In genomic region chr11:110194211-110194766, GRCh38 we compare ENCODE assay signal across 8 cellular contexts.
DNase-seq lines count a peak whose midpoint lies in the region; ATAC-seq, FAIRE-seq and TF ChIP-seq lines count a peak whose summit lies in the region.
"Not testable (repeated sequence)": the region's sequence is repeated elsewhere in the genome, so short reads cannot be mapped to it uniquely, and the experiment has no call there.

No MANE protein-coding gene starts in this region.

- SMC1A ChIA-PET in GM12878 (lab: Charles Lee; ENCODE audit: uncharacterized antibody, unreplicated experiment) = interaction anchor here (1.2 to 1.6 kb wide), 3 partner anchors 19 to 174 kb away, joined by 3 to 4 read pairs (median 3); no protein-coding TSS in a partner anchor

- H3K9ac ChIP-seq in GM12878 (ENCODE audit: control insufficient read depth, insufficient read depth, low read length) = not testable (repeated sequence)

- H3K79me2 ChIP-seq in ACC112 (ENCODE audit: control insufficient read depth, insufficient read depth, low read length, unreplicated experiment); GM12878 (ENCODE audit: control insufficient read depth, insufficient read depth, low read length): not testable (repeated sequence)

- H3K27me3 ChIP-seq in ACC112 (ENCODE audit: insufficient read depth, low read length); SJSA1 (replicated peaks); GM12878 (replicated peaks in 1 of 2; ENCODE audit: control insufficient read depth in 2 of 2, insufficient read depth in 2 of 2, low read length in 1 of 2): not testable (repeated sequence)

- RAD21 ChIA-PET in GM12878 (lab: Charles Lee; ENCODE audit: unreplicated experiment) = not testable (repeated sequence)

- H3K27ac ChIP-seq in ACC112 (ENCODE audit: low read depth, low read length) = peak overlapping the region; percentile 97
- H3K27ac ChIP-seq in SJSA1 = peak overlapping the region; percentile 50; the same call in 1 of the 2 replicates
- H3K27ac ChIP-seq in GM12878 (ENCODE audit: control insufficient read depth, insufficient read depth) = not testable (repeated sequence)

- not testable (repeated sequence) for BruUV-seq in GM12878 (replicated peaks; lab: Mats Ljungman, UMichigan)

- in situ Hi-C loops in GM12878 (cut with MboI) = not testable (repeated sequence)

- H4K20me1 ChIP-seq in GM12878 (ENCODE audit: control insufficient read depth, insufficient read depth) = not testable (repeated sequence)

- not testable (repeated sequence) for TF ChIP-seq EP300 in GM12878 (IDR thresholded peaks at IDR 0.05; ENCODE audit: borderline replicate concordance in 1 of 2, control insufficient read depth in 1 of 2, low read depth in 2 of 2, low read length in 2 of 2)

- H3K4me2 ChIP-seq in GM12878 (ENCODE audit: control insufficient read depth, insufficient read depth) = not testable (repeated sequence)

- not testable (repeated sequence) for TF ChIP-seq POLR2A in H54 (IDR thresholded peaks at IDR 0.05; ENCODE audit: low read depth, low read length); GM12878 (IDR thresholded peaks at IDR 0.05; ENCODE audit: low read depth, low read length)

- FAIRE-seq in H54 (lab: Jason Lieb, UNC) (peak; percentile 70), GM12878 (lab: Jason Lieb, UNC) (peak; percentile 41)

- peak overlapping the region; percentile 28 for H2AFZ ChIP-seq in ACC112 (ENCODE audit: low read length, unreplicated experiment)
- H2AFZ ChIP-seq in GM12878 (ENCODE audit: control insufficient read depth, low read depth, low read length) = not testable (repeated sequence)

- CTCF ChIA-PET in GM12878 (lab: Yijun Ruan, JAX) = interaction anchor here (0.7 to 3.1 kb wide), 4 partner anchors 183 to 342 kb away, joined by 3 to 12 read pairs (median 3); no protein-coding TSS in a partner anchor

- H3K4me3 ChIP-seq in ACC112 (ENCODE audit: low read depth, low read length); SJSA1; GM12878: not testable (repeated sequence)

- TF ChIP-seq RAD21 in GM12878 (IDR thresholded peaks at IDR 0.05; ENCODE audit: insufficient read depth, low read depth, low read length) = not testable (repeated sequence)

- WGBS in GM12878 (ENCODE audit: insufficient coverage, insufficient replicate concordance, low lambda C conversion rate, missing lambda C conversion rate) = 84% methylated on average over 10 of the region's 10 CpGs

- H3K36me3 ChIP-seq in ACC112 (ENCODE audit: insufficient read depth, low read length); SJSA1; GM12878 (ENCODE audit: control insufficient read depth in 2 of 2, insufficient read depth in 2 of 2, low read length in 1 of 2): not testable (repeated sequence)

- POLR2A ChIA-PET in GM12878 (lab: Charles Lee) = not testable (repeated sequence)

- not testable (repeated sequence) for ATAC-seq in GM12878

- not testable (repeated sequence) for DNase-seq in H54 (ENCODE audit: insufficient read length, low spot score); GM12878 (ENCODE audit: low read depth, low spot score)
- DNase-seq in MV-4-11 (lab: John Stamatoyannopoulos, UW) (peak; percentile 68), SJSA1 (ENCODE audit: low read depth in 1 of 2, low spot score in 2 of 2) (peak in 1 of 2 experiments; percentile 21), fibroblast of gingiva (ENCODE audit: low read depth) (peak; percentile 53), kidney glomerular epithelial cell (lab: John Stamatoyannopoulos, UW) (peak; percentile 67), posterior vena cava (ENCODE audit: low spot score) (peak; percentile 54)

- peaks cover 59% of the 10 kb centered on the region for H3K4me1 ChIP-seq in ACC112 (ENCODE audit: control insufficient read depth, insufficient read depth, low read length, unreplicated experiment)
- H3K4me1 ChIP-seq in SJSA1 (replicated peaks) = peaks cover 38% of the 10 kb centered on the region
- H3K4me1 ChIP-seq in GM12878 (ENCODE audit: control insufficient read depth, insufficient read depth, low read length) = not testable (repeated sequence)

- H3K9me3 ChIP-seq in SJSA1 (replicated peaks); GM12878 (replicated peaks; ENCODE audit: control insufficient read depth, insufficient read depth, low read length): not testable (repeated sequence)

- intact Hi-C loops in GM12878 (cut with micrococcal nuclease; ENCODE audit: unreplicated experiment) = loop anchor here (5.0 kb wide), 1 partner anchor 342 kb away; no protein-coding TSS in a partner anchor
- intact Hi-C loops in posterior vena cava (cut with DNase I) = not testable (repeated sequence)

- TF ChIP-seq CTCF in GM12878 (IDR thresholded peaks at IDR 0.05 in 2 of 3, conservative IDR thresholded peaks at IDR 0.05 in 1 of 3; ENCODE audit: control insufficient read depth in 2 of 3, extremely low read depth in 1 of 3, insufficient read depth in 1 of 3, low read depth in 3 of 3, low read length in 3 of 3) = not testable (repeated sequence)
